In genomic region chr20:14785065-14785743, GRCh38 we compare ENCODE assay signal across 23 cellular contexts.
"Had no signal": no experiment of that assay in that cellular context is flagged by ENCODE, and none has a peak within 500 bp of the region (broad histone marks: within the 10 kb centered on the region; RNA-seq: fewer than 3 reads in every experiment).

No MANE protein-coding gene starts in this region.

- H3K4me3 ChIP-seq: adrenal gland, ascending aorta, sigmoid colon, thoracic aorta had no signal

- H3K4me1 ChIP-seq: adrenal gland, ascending aorta, sigmoid colon had no signal

- H3K9me3 ChIP-seq: adrenal gland, ascending aorta, sigmoid colon, thoracic aorta had no signal

- DNase-seq: activated CD4-positive, alpha-beta T cell treated with anti-CD3 and anti-CD28 coated beads, Interleukin-2, amount 50 U/mL, for 4 hours; activated CD8-positive, alpha-beta memory T cell treated with anti-CD3 and anti-CD28 coated beads for 24 hours; activated CD8-positive, alpha-beta memory T cell treated with anti-CD3 and anti-CD28 coated beads, Interleukin-2, amount 50 U/mL, for 4 hours; activated naive CD4-positive, alpha-beta T cell; activated T-cell treated with anti-CD3 and anti-CD28 coated beads, Interleukin-2, amount 50 U/mL, for 4 hours; adrenal gland; brain microvascular endothelial cell; central memory CD4-positive, alpha-beta T cell; dermis blood vessel endothelial cell; effector CD8-positive, alpha-beta T cell; erythroblast; foreskin fibroblast; kidney; posterior cingulate gyrus; retina; sigmoid colon; stimulated activated CD4-positive, alpha-beta T cell treated with anti-CD3 and anti-CD28 coated beads, Interleukin-2, amount 100 ng/mL, for 48 hours; stimulated activated naive CD4-positive, alpha-beta T cell treated with Interleukin-2 at 50 U/mL for 16 hours; T1000 had no signal

- H3K27ac ChIP-seq: adrenal gland, ascending aorta, brain microvascular endothelial cell, sigmoid colon, thoracic aorta had no signal

- H3K36me3 ChIP-seq: adrenal gland, ascending aorta, brain microvascular endothelial cell, sigmoid colon, thoracic aorta had no signal

- FAIRE-seq: kidney had no signal

- ATAC-seq: activated T-cell treated with anti-CD3 and anti-CD28 coated beads, Interleukin-2, amount 50 U/mL, for 4 hours; natural killer cell treated with Interleukin-12 subunit alpha and Interleukin-12 subunit beta and Interleukin-15 and Interleukin-18, amount 100 ng/mL, for 72 hours; WTC11 had no signal

- H3K27me3 ChIP-seq: adrenal gland, ascending aorta, brain microvascular endothelial cell, sigmoid colon had no signal
